ENCODE assay signal across 14 cellular contexts in the genomic region with DNA sequence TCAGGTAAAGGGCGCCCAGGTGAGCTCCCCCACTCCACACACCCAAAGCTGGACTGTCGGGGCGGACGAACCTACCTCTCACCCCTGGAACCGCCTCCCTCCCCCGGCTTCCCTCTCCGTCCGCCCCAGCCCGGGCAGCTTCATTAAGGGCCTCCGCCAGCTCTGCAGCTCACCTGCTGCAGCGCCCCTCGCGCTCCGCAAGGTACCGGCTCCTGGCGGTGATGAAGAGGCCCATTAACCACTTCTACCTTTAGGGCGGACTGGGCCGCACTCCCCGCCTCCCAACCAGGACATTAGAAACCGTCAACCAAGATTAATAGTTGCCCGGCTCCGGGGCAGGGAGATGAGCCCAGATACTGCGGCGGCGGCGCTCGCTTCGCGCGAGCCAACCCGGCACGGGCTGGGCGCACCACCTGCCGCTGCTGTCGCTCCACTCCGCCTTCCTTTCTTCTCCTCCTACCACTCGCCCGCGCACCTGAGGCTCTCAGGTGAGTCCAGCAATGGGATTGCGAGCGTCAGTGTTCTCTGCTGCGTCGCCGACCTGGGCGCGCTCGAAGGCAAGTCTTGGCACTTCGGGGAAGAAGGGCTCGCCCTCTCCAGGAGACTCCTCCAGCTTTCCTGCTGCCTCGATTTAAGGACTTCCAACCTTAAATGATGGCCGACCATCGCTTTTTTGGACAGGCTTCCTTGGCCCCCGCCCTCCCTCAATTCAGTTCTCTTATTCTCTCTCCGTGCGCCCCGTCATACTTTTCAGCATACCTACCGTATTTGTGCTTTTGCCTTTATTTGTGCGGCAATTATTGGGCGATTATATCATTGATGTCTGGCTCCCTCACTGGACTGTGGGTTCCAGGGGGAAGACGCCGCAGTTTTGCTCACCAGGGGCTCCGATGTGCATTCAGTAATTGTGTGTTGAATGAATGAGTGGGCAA. TPM values are rescaled to one million over a fixed set of nuclear protein-coding genes. Genes with fewer than 3 reads are reported as not detected.
DNase-seq lines count a peak whose midpoint lies in the region; ATAC-seq, FAIRE-seq and TF ChIP-seq lines count a peak whose summit lies in the region.
"Had no signal": no experiment of that assay in that cellular context is flagged by ENCODE, and none has a peak within 500 bp of the region (broad histone marks: within the 10 kb centered on the region; RNA-seq: fewer than 3 reads in every experiment).

No MANE protein-coding gene starts in this region.

- no peak overlapping the region for H3K9ac ChIP-seq in keratinocyte (ENCODE audit: control insufficient read depth, extremely low read depth, insufficient read depth, low read length)
- no peak overlapping the region for H3K9ac ChIP-seq in smooth muscle cell (ENCODE audit: low read depth)

- no peaks in the 10 kb centered on the region for H3K27me3 Mint-ChIP-seq in MCF 10A (ENCODE audit: insufficient read depth, unreplicated experiment)
- peaks cover 46% of the 10 kb centered on the region for H3K27me3 Mint-ChIP-seq in T-helper 17 cell

- DNase-seq in T47D (ENCODE audit: low read depth in 1 of 2, low spot score in 1 of 2): peak; percentile 46 to 66
- DNase-seq in MCF 10A (ENCODE audit: unreplicated experiment): no peak
- DNase-seq in T-helper 17 cell: no peak
- no peak for DNase-seq in keratinocyte (ENCODE audit: low read depth, low spot score)
- no peak for DNase-seq in MV-4-11 (lab: John Stamatoyannopoulos, UW)
- no peak for DNase-seq in smooth muscle cell (lab: John Stamatoyannopoulos, UW; ENCODE audit: unreplicated experiment)
- no peak for DNase-seq in stimulated activated CD4-positive, alpha-beta T cell treated with anti-CD3 and anti-CD28 coated beads, Interleukin-12 subunit alpha, Interleukin-12 subunit beta, amount 100 ng/mL, for 4 hours
- DNase-seq: ACHN; activated CD8-positive, alpha-beta T cell treated with anti-CD3 and anti-CD28 coated beads for 36 hours; activated naive CD4-positive, alpha-beta T cell treated with anti-CD3 and anti-CD28 coated beads, Interleukin-2, amount 10 ng/mL, durations not matched to agents 7 days and 5 days; foreskin melanocyte; MM.1S had no signal

- dilution Hi-C loops in keratinocyte (cut with MboI; ENCODE audit: extremely low pct_ligation_motif_present, low sequenced_read_pairs): no loop called here

- H3K36me3 Mint-ChIP-seq in MCF 10A (ENCODE audit: insufficient read depth, unreplicated experiment): no peaks in the 10 kb centered on the region
- peaks cover 4% of the 10 kb centered on the region for H3K36me3 Mint-ChIP-seq in T-helper 17 cell (ENCODE audit: low read depth)

- H3K27ac Mint-ChIP-seq in MCF 10A (ENCODE audit: low read depth, unreplicated experiment) (no peak overlapping the region), T-helper 17 cell (no peak overlapping the region)
- H3K27ac Mint-ChIP-seq: activated CD8-positive, alpha-beta T cell treated with anti-CD3 and anti-CD28 coated beads for 36 hours; activated naive CD4-positive, alpha-beta T cell treated with anti-CD3 and anti-CD28 coated beads, Interleukin-2, amount 10 ng/mL, durations not matched to agents 7 days and 5 days had no signal

- CTCF ChIA-PET in MCF 10A (lab: Yijun Ruan, JAX): interaction anchor here (1.2 to 13.0 kb wide), 4 partner anchors 11 to 19 kb away, joined by 4 to 151 read pairs (median 23); no protein-coding TSS in a partner anchor

- no peak for ATAC-seq in T-helper 17 cell
- ATAC-seq in GM21515 (IDR thresholded peaks at IDR 0.05; ENCODE audit: unreplicated experiment): no peak
- ATAC-seq: activated CD8-positive, alpha-beta T cell treated with anti-CD3 and anti-CD28 coated beads for 36 hours had no signal

- intact Hi-C loops in MCF 10A (cut with micrococcal nuclease): no loop called here

- no TSS peak for BruUV-seq in MCF 10A (replicated peaks; lab: Mats Ljungman, UMichigan)

- WGBS in smooth muscle cell (ENCODE audit: low lambda C conversion rate): 9% methylated on average over 60 of the region's 62 CpGs

- in situ Hi-C loops in T47D (cut with HindIII; ENCODE audit: low pct_unique_long_range_greater_than_20kb, low sequenced_read_pairs): no loop called here

- H3K4me3 Mint-ChIP-seq in MCF 10A (ENCODE audit: unreplicated experiment): no peak overlapping the region
- peak overlapping the region; percentile 9 for H3K4me3 Mint-ChIP-seq in T-helper 17 cell
- H3K4me3 Mint-ChIP-seq: activated CD8-positive, alpha-beta T cell treated with anti-CD3 and anti-CD28 coated beads for 36 hours; activated naive CD4-positive, alpha-beta T cell treated with anti-CD3 and anti-CD28 coated beads, Interleukin-2, amount 10 ng/mL, durations not matched to agents 7 days and 5 days had no signal

- no peak overlapping the region for H2AFZ ChIP-seq in keratinocyte (ENCODE audit: control insufficient read depth, low read length)
- H2AFZ ChIP-seq in smooth muscle cell (ENCODE audit: low read depth): no peak overlapping the region

- POLR2A ChIA-PET in MCF 10A (lab: Yijun Ruan, JAX): interaction anchor here (0.6 kb wide), 1 partner anchor 50 kb away, joined by 3 read pairs; no protein-coding TSS in a partner anchor

- H3K9me3 ChIP-seq in T-helper 17 cell (ENCODE audit: control insufficient read depth, low read length, poor library complexity, severe bottlenecking): no peaks in the 10 kb centered on the region
- H3K9me3 ChIP-seq in keratinocyte (ENCODE audit: control insufficient read depth, low read depth, low read length): no peaks in the 10 kb centered on the region
- no peaks in the 10 kb centered on the region for H3K9me3 ChIP-seq in smooth muscle cell (replicated peaks; ENCODE audit: low read depth)
- H3K9me3 ChIP-seq: thoracic aorta had no signal

- no peaks in the 10 kb centered on the region for H3K36me3 ChIP-seq in keratinocyte (ENCODE audit: control insufficient read depth in 2 of 2, extremely low read depth in 1 of 2, insufficient read depth in 2 of 2, low read length in 2 of 2)
- no peaks in the 10 kb centered on the region for H3K36me3 ChIP-seq in smooth muscle cell (ENCODE audit: low read depth)
- H3K36me3 ChIP-seq: thoracic aorta had no signal

- H3K9me1 ChIP-seq in keratinocyte (ENCODE audit: control insufficient read depth, extremely low read depth, insufficient read depth, low read length): no peaks in the 10 kb centered on the region

- peak overlapping the region in 2 of 3 experiments; percentile 7 to 27 for H3K4me3 ChIP-seq in keratinocyte (ENCODE audit: control insufficient read depth in 2 of 3, extremely low read depth in 1 of 3, insufficient read depth in 2 of 3, low read depth in 1 of 3, low read length in 3 of 3)
- H3K4me3 ChIP-seq in smooth muscle cell: no peak overlapping the region
- H3K4me3 ChIP-seq: thoracic aorta had no signal

- H3K4me1 Mint-ChIP-seq in MCF 10A (ENCODE audit: insufficient read depth, unreplicated experiment): peaks cover 15% of the 10 kb centered on the region
- H3K4me1 Mint-ChIP-seq in T-helper 17 cell: peaks cover 19% of the 10 kb centered on the region

- no peaks in the 10 kb centered on the region for H3K79me2 ChIP-seq in keratinocyte (ENCODE audit: control insufficient read depth, insufficient read depth, low read length)
- no peaks in the 10 kb centered on the region for H3K79me2 ChIP-seq in smooth muscle cell (ENCODE audit: low read depth)

- no peaks in the 10 kb centered on the region for H4K20me1 ChIP-seq in keratinocyte (ENCODE audit: control insufficient read depth, extremely low read depth, insufficient read depth, low read length)
- no peaks in the 10 kb centered on the region for H4K20me1 ChIP-seq in smooth muscle cell (ENCODE audit: low read depth)

- H3K4me1 ChIP-seq in keratinocyte (ENCODE audit: control insufficient read depth, extremely low read depth, insufficient read depth, low read length): peaks cover 26% of the 10 kb centered on the region
- peaks cover 20% of the 10 kb centered on the region for H3K4me1 ChIP-seq in smooth muscle cell (ENCODE audit: low read depth)

- H3K9me3 Mint-ChIP-seq in MCF 10A (ENCODE audit: unreplicated experiment): no peaks in the 10 kb centered on the region
- H3K9me3 Mint-ChIP-seq: activated CD8-positive, alpha-beta T cell treated with anti-CD3 and anti-CD28 coated beads for 36 hours; activated naive CD4-positive, alpha-beta T cell treated with anti-CD3 and anti-CD28 coated beads, Interleukin-2, amount 10 ng/mL, durations not matched to agents 7 days and 5 days had no signal

- FAIRE-seq in keratinocyte (lab: Jason Lieb, UNC): no peak

- H3K27me3 ChIP-seq in keratinocyte (ENCODE audit: control insufficient read depth, extremely low read depth, insufficient read depth, low read length): peaks cover 39% of the 10 kb centered on the region
- H3K27me3 ChIP-seq in smooth muscle cell (ENCODE audit: low read depth): peaks cover 62% of the 10 kb centered on the region

- TF ChIP-seq CTCF in MCF 10A (IDR thresholded peaks at IDR 0.05; ENCODE audit: unreplicated experiment) (no peak), keratinocyte (optimal IDR thresholded peaks at IDR 0.05 in 1 of 3, IDR thresholded peaks at IDR 0.05 in 1 of 3, conservative IDR thresholded peaks at IDR 0.05 in 1 of 3; ENCODE audit: extremely low read depth in 1 of 3, insufficient read depth in 2 of 3, low read length in 3 of 3) (peak in 1 of 3 experiments; percentile 5), smooth muscle cell (IDR thresholded peaks at IDR 0.05; ENCODE audit: borderline replicate concordance, insufficient read depth, poor library complexity, severe bottlenecking) (no peak)

- H3K27ac ChIP-seq in keratinocyte (ENCODE audit: control insufficient read depth, insufficient read depth, low read length): no peak overlapping the region
- H3K27ac ChIP-seq in smooth muscle cell (ENCODE audit: low read depth): no peak overlapping the region

- peaks cover 10% of the 10 kb centered on the region for H3F3A ChIP-seq in smooth muscle cell (ENCODE audit: low read depth)

- peak overlapping the region; percentile 62 for H3K4me2 ChIP-seq in keratinocyte (ENCODE audit: control insufficient read depth, extremely low read depth, insufficient read depth, low read depth, low read length)
- H3K4me2 ChIP-seq in smooth muscle cell: no peak overlapping the region

RNA-seq across cellular contexts. Expression of gene KAZALD1, which starts 13.6 kb away (rescaled TPM):
- 2.4 and 6.7 TPM in 2 replicates for total RNA-seq in MCF 10A (2022)
- total RNA-seq in T-helper 17 cell: not detected
- 0.08 to 0.18 TPM (median 0.18 TPM) in 3 replicates for polyA plus RNA-seq in keratinocyte
- polyA plus RNA-seq in keratinocyte (2011; ENCODE audit: low read depth): 0.40 TPM
- 0.06 and 0.07 TPM in 2 replicates for polyA plus RNA-seq in keratinocyte (2011; cell fraction: cytosol; rRNA removed)
- 0.11 TPM in 1 of 2 replicates, not detected in the other for polyA plus RNA-seq in keratinocyte (2011; cell fraction: nucleus; rRNA removed)
- 0.18 and 0.72 TPM in 2 replicates for polyA plus RNA-seq in keratinocyte (2012; ENCODE audit: low replicate concordance)
- 0.36 to 0.38 TPM in 2 of 3 replicates, not detected in the other for polyA minus RNA-seq in keratinocyte
- polyA minus RNA-seq in keratinocyte (2011; cell fraction: cytosol; rRNA and poly(A)+ RNA removed): 0.96 TPM
- not detected in 2 replicates for polyA minus RNA-seq in keratinocyte (2011; cell fraction: nucleus; rRNA and poly(A)+ RNA removed)
- total RNA-seq in smooth muscle cell: 11.5 and 13.1 TPM in 2 replicates
- 20.3 and 20.4 TPM in 2 replicates for polyA plus RNA-seq in smooth muscle cell

RNA-seq across cellular contexts. Expression of gene SFXN3, which starts 17.2 kb away (rescaled TPM):
- 39.4 and 55.2 TPM in 2 replicates for total RNA-seq in MCF 10A (2022)
- total RNA-seq in T-helper 17 cell: 10 to 100 TPM; 40.8 to 51.5 TPM
- polyA plus RNA-seq in keratinocyte: 77.0 to 102 TPM (median 78.7 TPM) in 3 replicates
- 16.3 TPM for polyA plus RNA-seq in keratinocyte (2011; ENCODE audit: low read depth)
- 46.8 and 54.3 TPM in 2 replicates for polyA plus RNA-seq in keratinocyte (2011; cell fraction: cytosol; rRNA removed)
- polyA plus RNA-seq in keratinocyte (2011; cell fraction: nucleus; rRNA removed): 223 and 238 TPM in 2 replicates
- polyA plus RNA-seq in keratinocyte (2012; ENCODE audit: low replicate concordance): 29.7 and 42.9 TPM in 2 replicates
- polyA minus RNA-seq in keratinocyte: 101 to 143 TPM (median 111 TPM) in 3 replicates
- polyA minus RNA-seq in keratinocyte (2011; cell fraction: cytosol; rRNA and poly(A)+ RNA removed): 110 TPM
- 45.5 and 69.4 TPM in 2 replicates for polyA minus RNA-seq in keratinocyte (2011; cell fraction: nucleus; rRNA and poly(A)+ RNA removed)
- total RNA-seq in smooth muscle cell: 79.1 and 86.9 TPM in 2 replicates
- 92.1 and 120 TPM in 2 replicates for polyA plus RNA-seq in smooth muscle cell

RNA-seq across cellular contexts. Expression of gene PDZD7, which starts 17.3 kb away (rescaled TPM):
- 0.27 and 0.58 TPM in 2 replicates for total RNA-seq in MCF 10A (2022)
- 1 to 10 TPM in 1 of 2 donors, under 1 TPM in 1; 0.65 to 1.1 TPM for total RNA-seq in T-helper 17 cell
- polyA plus RNA-seq in keratinocyte: 0.31 to 0.54 TPM (median 0.54 TPM) in 3 replicates
- 0.10 TPM for polyA plus RNA-seq in keratinocyte (2011; ENCODE audit: low read depth)
- polyA plus RNA-seq in keratinocyte (2011; cell fraction: cytosol; rRNA removed): 0.15 and 0.34 TPM in 2 replicates
- polyA plus RNA-seq in keratinocyte (2011; cell fraction: nucleus; rRNA removed): 1.1 and 1.2 TPM in 2 replicates
- 0.34 and 1.0 TPM in 2 replicates for polyA plus RNA-seq in keratinocyte (2012; ENCODE audit: low replicate concordance)
- polyA minus RNA-seq in keratinocyte: 0.20 to 0.40 TPM in 2 of 3 replicates, not detected in the other
- polyA minus RNA-seq in keratinocyte (2011; cell fraction: cytosol; rRNA and poly(A)+ RNA removed): not detected
- 0.11 and 0.78 TPM in 2 replicates for polyA minus RNA-seq in keratinocyte (2011; cell fraction: nucleus; rRNA and poly(A)+ RNA removed)
- 2.0 and 4.5 TPM in 2 replicates for total RNA-seq in smooth muscle cell
- polyA plus RNA-seq in smooth muscle cell: 0.93 and 4.2 TPM in 2 replicates

RNA-seq across cellular contexts. Expression of gene LZTS2, which starts 48.6 kb away (rescaled TPM):
- 15.2 and 18.6 TPM in 2 replicates for total RNA-seq in MCF 10A (2022)
- total RNA-seq in T-helper 17 cell: 10 to 100 TPM; 16.0 to 23.4 TPM
- 18.1 to 36.7 TPM (median 18.6 TPM) in 3 replicates for polyA plus RNA-seq in keratinocyte
- 12.2 TPM for polyA plus RNA-seq in keratinocyte (2011; ENCODE audit: low read depth)
- polyA plus RNA-seq in keratinocyte (2011; cell fraction: cytosol; rRNA removed): 20.5 and 45.3 TPM in 2 replicates
- 64.4 and 90.2 TPM in 2 replicates for polyA plus RNA-seq in keratinocyte (2011; cell fraction: nucleus; rRNA removed)
- 26.0 and 29.4 TPM in 2 replicates for polyA plus RNA-seq in keratinocyte (2012; ENCODE audit: low replicate concordance)
- polyA minus RNA-seq in keratinocyte: 19.3 to 30.7 TPM (median 27.6 TPM) in 3 replicates
- 48.3 TPM for polyA minus RNA-seq in keratinocyte (2011; cell fraction: cytosol; rRNA and poly(A)+ RNA removed)
- 34.0 and 40.1 TPM in 2 replicates for polyA minus RNA-seq in keratinocyte (2011; cell fraction: nucleus; rRNA and poly(A)+ RNA removed)
- 54.9 and 57.9 TPM in 2 replicates for total RNA-seq in smooth muscle cell
- 96.2 and 103 TPM in 2 replicates for polyA plus RNA-seq in smooth muscle cell

Comparison
In these comparisons a context has a peak if more than half of its experiments do, and no peak if none do; other contexts are left out.
1. DNase-seq: peak in T47D (2 of 2); none in MCF 10A (single experiment), T-helper 17 cell (0 of 3), keratinocyte (single experiment), MV-4-11 (single experiment), smooth muscle cell (single experiment) and stimulated activated CD4-positive, alpha-beta T cell treated with anti-CD3 and anti-CD28 coated beads, Interleukin-12 subunit alpha, Interleukin-12 subunit beta, amount 100 ng/mL, for 4 hours (single experiment).